ENCODE assay signal across 2 cellular contexts in the genomic region with DNA sequence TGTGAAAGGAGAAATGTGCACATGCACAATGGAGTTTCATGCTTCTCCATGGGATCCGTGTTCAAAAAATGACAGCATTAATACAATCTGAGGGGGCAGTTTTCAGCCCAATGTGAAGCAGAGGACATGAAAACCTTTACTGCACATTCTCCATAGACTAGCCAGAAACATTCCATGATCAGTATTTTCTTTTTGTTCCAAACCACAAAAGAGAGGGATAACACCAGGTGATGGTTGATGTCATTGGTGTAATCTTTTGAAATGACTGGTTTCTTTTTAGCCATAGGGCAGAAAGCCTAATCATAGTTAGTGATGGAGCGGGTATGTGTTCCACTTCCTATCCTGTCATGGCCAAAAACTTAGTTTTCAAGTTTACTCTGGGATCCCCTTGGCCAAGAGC.
TF ChIP-seq lines count a peak whose summit lies in the region.

No MANE protein-coding gene starts in this region.

TF ChIP-seq in IMR-90, 13 proteins besides CTCF, POLR2A, EP300 and RAD21:
- no peak for TF ChIP-seq NFE2L2 (IDR thresholded peaks at IDR 0.05; ENCODE audit: low read depth, low read length)
- TF ChIP-seq RFX5 (IDR thresholded peaks at IDR 0.05; ENCODE audit: low read depth, low read length): no peak
- TF ChIP-seq CEBPB (IDR thresholded peaks at IDR 0.05; ENCODE audit: low read depth, low read length): no peak
- TF ChIP-seq FOS (IDR thresholded peaks at IDR 0.05; ENCODE audit: low read depth, low read length): no peak
- TF ChIP-seq MAZ (IDR thresholded peaks at IDR 0.05; ENCODE audit: borderline replicate concordance, low read depth, low read length): no peak
- TF ChIP-seq, protein P1, sequence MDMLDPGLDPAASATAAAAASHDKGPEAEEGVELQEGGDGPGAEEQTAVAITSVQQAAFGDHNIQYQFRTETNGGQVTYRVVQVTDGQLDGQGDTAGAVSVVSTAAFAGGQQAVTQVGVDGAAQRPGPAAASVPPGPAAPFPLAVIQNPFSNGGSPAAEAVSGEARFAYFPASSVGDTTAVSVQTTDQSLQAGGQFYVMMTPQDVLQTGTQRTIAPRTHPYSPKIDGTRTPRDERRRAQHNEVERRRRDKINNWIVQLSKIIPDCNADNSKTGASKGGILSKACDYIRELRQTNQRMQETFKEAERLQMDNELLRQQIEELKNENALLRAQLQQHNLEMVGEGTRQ (IDR thresholded peaks at IDR 0.05; ENCODE audit: low read depth, low read length): no peak
- no peak for TF ChIP-seq RCOR1 (IDR thresholded peaks at IDR 0.05; ENCODE audit: insufficient replicate concordance, low read length)
- TF ChIP-seq CHD1 (IDR thresholded peaks at IDR 0.05; ENCODE audit: low read depth, low read length): no peak

TF ChIP-seq in GM12878, 131 proteins besides CTCF, POLR2A, EP300 and RAD21:
- 0 out of 2 replicates have a peak, but pooled peaks have one; percentile 6 for TF ChIP-seq TCF12 (IDR thresholded peaks at IDR 0.05; ENCODE audit: low read depth, low read length)
- TF ChIP-seq RUNX3 (IDR thresholded peaks at IDR 0.05; ENCODE audit: low read length): peak; percentile 76
- TF ChIP-seq NRF1 (conservative IDR thresholded peaks at IDR 0.05; ENCODE audit: low read depth, low read length): no peak
- TF ChIP-seq IKZF1 (conservative IDR thresholded peaks at IDR 0.05): peak; percentile 62; the same call in 1 of the 2 replicates
- peak; percentile 50 to 60; a peak in 3 of 4 replicates for TF ChIP-seq IKZF2 (IDR thresholded peaks at IDR 0.05)
- TF ChIP-seq ZBED1 (IDR thresholded peaks at IDR 0.05; ENCODE audit: borderline replicate concordance): no peak
- peak; percentile 68 for TF ChIP-seq EED (IDR thresholded peaks at IDR 0.05; ENCODE audit: low read depth)
- peak; percentile 48; the same call in 1 of the 2 replicates for TF ChIP-seq NFIC (IDR thresholded peaks at IDR 0.05; ENCODE audit: low read depth, low read length)
- TF ChIP-seq JUNB (IDR thresholded peaks at IDR 0.05): peak; percentile 63
